13 cellular contexts compared by ENCODE assay signal in the genomic region with DNA sequence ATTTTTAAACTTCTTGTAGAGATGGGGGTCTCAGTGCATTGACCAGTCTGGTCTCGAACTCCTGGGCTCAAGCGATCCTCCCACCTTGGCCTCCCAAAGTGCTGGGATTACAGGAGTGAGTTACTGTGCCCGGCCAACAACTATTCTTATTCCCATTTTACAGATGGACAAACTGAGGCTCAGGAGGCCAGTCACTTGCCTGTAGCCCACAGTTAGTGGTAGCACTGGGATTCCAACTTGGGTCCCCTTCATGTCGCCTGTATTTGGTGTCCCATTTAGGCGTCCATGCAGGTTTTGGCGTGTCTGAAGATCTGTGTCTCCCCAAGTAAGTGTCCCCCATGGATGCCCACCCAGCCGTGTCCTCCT. TPM values are rescaled to one million over a fixed set of nuclear protein-coding genes. Genes with fewer than 3 reads are reported as not detected.
A peak's percentile ranks its signal among the peaks of the same experiment; 100 is the strongest.
DNase-seq lines count a peak whose midpoint lies in the region; ATAC-seq, FAIRE-seq and TF ChIP-seq lines count a peak whose summit lies in the region.
"Had no signal": no experiment of that assay in that cellular context is flagged by ENCODE, and none has a peak within 500 bp of the region (broad histone marks: within the 10 kb centered on the region; RNA-seq: fewer than 3 reads in every experiment).

No MANE protein-coding gene starts in this region.

- no peak overlapping the region for H3K23ac ChIP-seq in H1 (ENCODE audit: insufficient read length)

- no peak for TF ChIP-seq CTCF in RWPE2 (IDR thresholded peaks at IDR 0.05; ENCODE audit: poor library complexity, severe bottlenecking)
- TF ChIP-seq CTCF in H1 (IDR thresholded peaks at IDR 0.05; ENCODE audit: control extremely low read depth in 1 of 3, insufficient read depth in 1 of 3, low read depth in 1 of 3, low read length in 3 of 3) = no peak
- no peak for TF ChIP-seq CTCF in mesothelial cell of epicardium (IDR thresholded peaks at IDR 0.05; ENCODE audit: unreplicated experiment)

- peak overlapping the region in 1 of 4 experiments; percentile 28; a peak in 1 of 7 replicates for H3K9ac ChIP-seq in H1 (replicated peaks in 1 of 4; ENCODE audit: extremely low read depth in 1 of 4, low read depth in 3 of 4, low read length in 3 of 4)

- peak overlapping the region; percentile 75 for H3K56ac ChIP-seq in H1 (replicated peaks; ENCODE audit: insufficient read length, low read depth, low read length)

- no peak overlapping the region for H2BK120ac ChIP-seq in H1 (replicated peaks; ENCODE audit: low read depth, low read length)

- peak overlapping the region; percentile 98 for H4K91ac ChIP-seq in H1 (replicated peaks; ENCODE audit: insufficient read length, low read length)

- H3K79me1 ChIP-seq in H1 (ENCODE audit: low read depth, low read length) = peaks cover 2% of the 10 kb centered on the region; the same call in 1 of the 2 replicates

- H3K79me2 ChIP-seq in H1 (ENCODE audit: control insufficient read depth in 1 of 2, insufficient read depth in 2 of 2, low read length in 2 of 2) = peaks cover 0 to 18% of the 10 kb centered on the region in 2 experiments; a peak in 2 of 4 replicates

- FAIRE-seq in H1 (lab: Jason Lieb, UNC) = no peak
- FAIRE-seq: GM19239, islet of Langerhans had no signal

- H3K23me2 ChIP-seq in H1 (ENCODE audit: low read depth, low read length) = peaks cover 8% of the 10 kb centered on the region

- no peak for DNase-seq in RWPE2 (ENCODE audit: low spot score)
- no peak for DNase-seq in H1 (ENCODE audit: low read depth in 1 of 2, low spot score in 2 of 2)
- no peak for DNase-seq in mesothelial cell of epicardium (ENCODE audit: low spot score in 2 of 2, unreplicated experiment in 2 of 2)
- DNase-seq in HuH-7 (ENCODE audit: low spot score) = no peak
- no peak for DNase-seq in NCI-H1930 (lab: John Stamatoyannopoulos, UW)
- DNase-seq in stimulated activated CD4-positive, alpha-beta T cell treated with anti-CD3 and anti-CD28 coated beads, Interleukin-4, amount 100 ng/mL, for 1 hour = no peak
- DNase-seq: NCI-H1092; stimulated activated CD4-positive, alpha-beta T cell treated with anti-CD3 and anti-CD28 coated beads, Interleukin-2, amount 100 ng/mL, for 48 hours had no signal

- H3K9me3 ChIP-seq in RWPE2 (ENCODE audit: severe bottlenecking) = no peaks in the 10 kb centered on the region
- no peaks in the 10 kb centered on the region for H3K9me3 ChIP-seq in H1 (ENCODE audit: insufficient read depth in 2 of 2, low read depth in 1 of 2, low read length in 1 of 2)
- no peaks in the 10 kb centered on the region for H3K9me3 ChIP-seq in thymus (ENCODE audit: control insufficient read depth)

- peaks cover 40% of the 10 kb centered on the region for H3K4me1 Mint-ChIP-seq in mesothelial cell of epicardium

- 71% methylated on average over 7 of the region's 7 CpGs; no CpG with 5 or more reads in 1 of the 2 experiments for WGBS in H1 (ENCODE audit: extremely low coverage in 1 of 2, insufficient coverage in 1 of 2, insufficient read length in 1 of 2, insufficient replicate concordance in 2 of 2, low coverage in 1 of 2, low lambda C conversion rate in 2 of 2, missing lambda C conversion rate in 1 of 2), 2 experiments
- WGBS in thymus = 87% methylated on average over 7 of the region's 7 CpGs

- POLR2A ChIA-PET in H1 (lab: Charles Lee; ENCODE audit: partially characterized antibody) = interaction anchor here (0.6 to 3.3 kb wide), 15 partner anchors 9 to 128 kb away, joined by 3 to 32 read pairs (median 4); a partner anchor contains a TSS

- H4K5ac ChIP-seq in H1 (ENCODE audit: insufficient read length, low read depth, low read length) = peak overlapping the region; percentile 89

- peak overlapping the region; percentile 90 for H2BK12ac ChIP-seq in H1 (ENCODE audit: low read depth, low read length)

- peak overlapping the region; percentile 95; the same call in 1 of the 2 replicates for H2BK20ac ChIP-seq in H1 (ENCODE audit: low read length)

- TF ChIP-seq RAD21 in H1 (IDR thresholded peaks at IDR 0.05 in 1 of 2, conservative IDR thresholded peaks at IDR 0.05 in 1 of 2; ENCODE audit: low read depth in 2 of 2, low read length in 2 of 2) = no peak

- peak overlapping the region; percentile 87 to 93 for H3K4me2 ChIP-seq in H1 (ENCODE audit: insufficient read depth in 1 of 2, low read depth in 2 of 2, low read length in 2 of 2)

- H3K4me1 ChIP-seq in RWPE2 (ENCODE audit: insufficient read depth, poor library complexity, severe bottlenecking) (peaks cover 15% of the 10 kb centered on the region), H1 (replicated peaks in 1 of 4; ENCODE audit: control insufficient read depth in 3 of 4, insufficient read depth in 4 of 4, low read length in 3 of 4) (peaks cover 0 to 11% (median 9%) of the 10 kb centered on the region in 4 experiments; a peak in 6 of 7 replicates), thymus (ENCODE audit: control insufficient read depth, insufficient read depth, low read length) (no peaks in the 10 kb centered on the region)

- H4K8ac ChIP-seq in H1 (ENCODE audit: extremely low read depth, insufficient read depth, low read length) = peak overlapping the region; percentile 90; the same call in 1 of the 2 replicates

- H3K9me3 Mint-ChIP-seq in mesothelial cell of epicardium = no peaks in the 10 kb centered on the region

- H3K27ac ChIP-seq in RWPE2 (ENCODE audit: poor library complexity, severe bottlenecking) (peak overlapping the region; percentile 95), H1 (ENCODE audit: low read depth, low read length) (peak overlapping the region; percentile 56; the same call in 1 of the 2 replicates), thymus (ENCODE audit: low read depth) (peak overlapping the region; percentile 48)

- no peak for TF ChIP-seq POLR2A in H1 (IDR thresholded peaks at IDR 0.05; ENCODE audit: control extremely low read depth in 1 of 2, low read depth in 2 of 2, low read length in 2 of 2)

- H2AFZ ChIP-seq in H1 (ENCODE audit: low read length) = no peak overlapping the region; the same call in 1 of the 2 replicates

- ATAC-seq in RWPE2 (ENCODE audit: low read depth) (no peak), HG03025 (IDR thresholded peaks at IDR 0.05; ENCODE audit: low FRiP score, unreplicated experiment) (no peak)

- H3K14ac ChIP-seq in H1 (ENCODE audit: insufficient read length) = no peak overlapping the region

- no peaks in the 10 kb centered on the region for H4K20me1 ChIP-seq in H1 (replicated peaks in 1 of 2; ENCODE audit: control insufficient read depth in 1 of 2, insufficient read depth in 2 of 2, low read length in 2 of 2)

- H3K4ac ChIP-seq in H1 (replicated peaks; ENCODE audit: insufficient read length, low read depth, low read length) = peak overlapping the region; percentile 76

- peak overlapping the region; percentile 96 for H2BK5ac ChIP-seq in H1 (ENCODE audit: low read depth, low read length)

- no peaks in the 10 kb centered on the region for H3K27me3 ChIP-seq in RWPE2 (ENCODE audit: insufficient read depth, poor library complexity, severe bottlenecking)
- no peaks in the 10 kb centered on the region; a peak in 1 of 7 replicates for H3K27me3 ChIP-seq in H1 (replicated peaks in 1 of 4; ENCODE audit: control insufficient read depth in 3 of 4, extremely low read depth in 1 of 4, insufficient read depth in 3 of 4, low read length in 3 of 4)
- H3K27me3 ChIP-seq in thymus (ENCODE audit: control insufficient read depth, insufficient read depth) = peaks cover 6% of the 10 kb centered on the region

- peak overlapping the region; percentile 99 for H3K27ac Mint-ChIP-seq in mesothelial cell of epicardium

- H3K18ac ChIP-seq in H1 (ENCODE audit: extremely low read depth, low read length) = peak overlapping the region; percentile 92

- peak overlapping the region; percentile 74 for H2BK15ac ChIP-seq in H1 (ENCODE audit: low read length)

- H3K4me3 ChIP-seq in RWPE2 (ENCODE audit: severe bottlenecking) (peak overlapping the region; percentile 67), H1 (ENCODE audit: extremely low read depth in 1 of 4, insufficient read depth in 2 of 4, low read depth in 3 of 4, low read length in 4 of 4) (peak overlapping the region in 3 of 4 experiments; percentile 22 to 89 (median 69); a peak in 4 of 8 replicates), thymus (ENCODE audit: low read length) (no peak overlapping the region)

- TF ChIP-seq EP300 in H1 (IDR thresholded peaks at IDR 0.05; ENCODE audit: borderline replicate concordance in 1 of 2, low read depth in 2 of 2, low read length in 2 of 2) = no peak

- H2AK5ac ChIP-seq in H1 (ENCODE audit: low read depth, low read length) = 0 out of 2 replicates have a peak overlapping the region, but pooled peaks have one; percentile 45

- CTCF ChIA-PET in H1 (lab: Charles Lee; ENCODE audit: partially characterized antibody) = interaction anchor here (0.6 to 3.6 kb wide), 8 partner anchors 15 to 136 kb away, joined by 3 to 10 read pairs (median 4); no protein-coding TSS in a partner anchor

- H3K36me3 Mint-ChIP-seq in mesothelial cell of epicardium = peaks cover 5% of the 10 kb centered on the region

- H3K4me3 Mint-ChIP-seq in mesothelial cell of epicardium = peak overlapping the region; percentile 85

- H3K36me3 ChIP-seq in RWPE2 (ENCODE audit: low read depth) (peaks cover 29% of the 10 kb centered on the region), H1 (ENCODE audit: control insufficient read depth in 2 of 4, insufficient read depth in 4 of 4, low read length in 3 of 4) (peaks cover 0 to 11% (median 3%) of the 10 kb centered on the region in 4 experiments; a peak in 4 of 8 replicates), thymus (ENCODE audit: control insufficient read depth, insufficient read depth) (no peaks in the 10 kb centered on the region)

- H3K27me3 Mint-ChIP-seq in mesothelial cell of epicardium (ENCODE audit: low read depth) = no peaks in the 10 kb centered on the region

RNA-seq across cellular contexts. Expression of a gene that starts 0.8 kb away (rescaled TPM):
- total RNA-seq in H1 (2021; fragmentation: NEBNext Ultra II Directional; extraction: Animal tissue kit (Norgen Biotek cat#: 25700)) = 51.0 and 53.3 TPM in 2 replicates
- polyA plus RNA-seq in H1 (2011; rRNA removed) (35.3 and 62.4 TPM in 2 replicates), thymus (9.5 TPM)
- 32.1 TPM for polyA plus RNA-seq in H1 (2011; cell fraction: cytosol; rRNA removed)
- polyA plus RNA-seq in H1 (2011; cell fraction: nucleus; rRNA removed) = 35.7 TPM
- 25.0 to 41.1 TPM (median 36.3 TPM) in 4 replicates for polyA plus RNA-seq in H1 (2012, experiment 1 of 2)
- 20.2 TPM for polyA plus RNA-seq in H1 (2012, experiment 2 of 2)
- 28.7 TPM for polyA plus RNA-seq in H1 (2013, experiment 1 of 2)
- 31.9 TPM for polyA plus RNA-seq in H1 (2013, experiment 2 of 2)
- 88.6 and 100 TPM in 2 replicates for polyA minus RNA-seq in H1 (2011; rRNA and poly(A)+ RNA removed)
- 72.1 TPM for polyA minus RNA-seq in H1 (2011; cell fraction: cytosol; rRNA and poly(A)+ RNA removed)
- 34.7 TPM for polyA minus RNA-seq in H1 (2011; cell fraction: nucleus; rRNA and poly(A)+ RNA removed)
- 60.0 to 61.0 TPM (median 60.6 TPM) in 3 replicates for total RNA-seq in mesothelial cell of epicardium
- total RNA-seq: OCI-LY7 had no signal

RNA-seq across cellular contexts. Expression of a gene that starts 25.2 kb away (rescaled TPM):
- 245 and 267 TPM in 2 replicates for total RNA-seq in H1 (2021; fragmentation: NEBNext Ultra II Directional; extraction: Animal tissue kit (Norgen Biotek cat#: 25700))
- polyA plus RNA-seq in H1 (2011; rRNA removed) (97.9 and 210 TPM in 2 replicates), thymus (4.3 TPM)
- 52.4 TPM for polyA plus RNA-seq in H1 (2011; cell fraction: cytosol; rRNA removed)
- 157 TPM for polyA plus RNA-seq in H1 (2011; cell fraction: nucleus; rRNA removed)
- 214 to 243 TPM (median 222 TPM) in 4 replicates for polyA plus RNA-seq in H1 (2012, experiment 1 of 2)
- polyA plus RNA-seq in H1 (2012, experiment 2 of 2) = 261 TPM
- 325 TPM for polyA plus RNA-seq in H1 (2013, experiment 1 of 2)
- polyA plus RNA-seq in H1 (2013, experiment 2 of 2) = 381 TPM
- 53.2 and 95.0 TPM in 2 replicates for polyA minus RNA-seq in H1 (2011; rRNA and poly(A)+ RNA removed)
- polyA minus RNA-seq in H1 (2011; cell fraction: cytosol; rRNA and poly(A)+ RNA removed) = 96.9 TPM
- polyA minus RNA-seq in H1 (2011; cell fraction: nucleus; rRNA and poly(A)+ RNA removed) = 50.5 TPM
- 12.8 to 15.5 TPM (median 13.2 TPM) in 3 replicates for total RNA-seq in mesothelial cell of epicardium
- total RNA-seq: OCI-LY7 had no signal

RNA-seq across cellular contexts. Expression of a gene that starts 45.9 kb away (rescaled TPM):
- total RNA-seq in H1 (2021; fragmentation: NEBNext Ultra II Directional; extraction: Animal tissue kit (Norgen Biotek cat#: 25700)) = 264 and 268 TPM in 2 replicates
- 99.5 and 157 TPM in 2 replicates for polyA plus RNA-seq in H1 (2011; rRNA removed)
- polyA plus RNA-seq in H1 (2011; cell fraction: cytosol; rRNA removed) = 56.3 TPM
- 88.3 TPM for polyA plus RNA-seq in H1 (2011; cell fraction: nucleus; rRNA removed)
- polyA plus RNA-seq in H1 (2012, experiment 1 of 2) = 160 to 208 TPM (median 194 TPM) in 4 replicates
- polyA plus RNA-seq in H1 (2012, experiment 2 of 2) = 135 TPM
- 206 TPM for polyA plus RNA-seq in H1 (2013, experiment 1 of 2)
- polyA plus RNA-seq in H1 (2013, experiment 2 of 2) = 213 TPM
- polyA minus RNA-seq in H1 (2011; rRNA and poly(A)+ RNA removed) = 91.8 and 93.7 TPM in 2 replicates
- 73.7 TPM for polyA minus RNA-seq in H1 (2011; cell fraction: cytosol; rRNA and poly(A)+ RNA removed)
- 84.1 TPM for polyA minus RNA-seq in H1 (2011; cell fraction: nucleus; rRNA and poly(A)+ RNA removed)
- total RNA-seq in mesothelial cell of epicardium = 246 to 262 TPM (median 249 TPM) in 3 replicates
- 98.7 TPM for polyA plus RNA-seq in thymus

Comparison
In these comparisons a context has a peak if more than half of its experiments do, and no peak if none do; other contexts are left out.
1. RNA of a gene that starts 25.2 kb away (total RNA-seq): 245 to 267 TPM in H1; 12.8 to 15.5 TPM in mesothelial cell of epicardium; every median in the first group is over 10 times any median in the second.
2. Peak in every context shown above with its lines, with median percentiles within 50 percentile points of each other: H3K27ac ChIP-seq.